10 cellular contexts compared by ENCODE assay signal in the genomic region with DNA sequence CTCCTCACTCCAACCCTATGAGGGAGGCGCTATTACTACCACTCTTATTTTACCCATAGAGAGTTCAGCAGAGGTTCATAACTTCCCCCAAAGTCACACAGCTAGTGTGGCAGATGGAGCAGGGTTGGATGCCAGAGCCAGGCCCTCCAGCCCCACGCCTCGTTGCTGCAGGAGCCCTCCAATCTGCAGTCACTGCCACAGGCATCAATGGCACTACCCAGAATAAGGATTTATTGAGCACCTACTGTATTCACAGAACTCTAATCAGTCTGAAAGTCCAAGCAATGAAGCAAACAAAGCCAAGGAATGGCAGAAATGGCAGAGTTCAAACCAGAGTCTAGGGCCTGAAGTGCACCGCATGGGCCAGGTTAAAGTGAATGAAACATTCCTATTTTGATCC.
DNase-seq lines count a peak whose midpoint lies in the region; ATAC-seq, FAIRE-seq and TF ChIP-seq lines count a peak whose summit lies in the region.
"Had no signal": no experiment of that assay in that cellular context is flagged by ENCODE, and none has a peak within 500 bp of the region (broad histone marks: within the 10 kb centered on the region; RNA-seq: fewer than 3 reads in every experiment).

No MANE protein-coding gene starts in this region.

- H3K4me2 ChIP-seq in KMS-11 (peak overlapping the region; percentile 30), astrocyte (ENCODE audit: low read length) (no peak overlapping the region)

- TF ChIP-seq POLR2A in lower leg skin (IDR thresholded peaks at IDR 0.05) = no peak

- no peak for DNase-seq in activated CD4-positive, alpha-beta T cell treated with anti-CD3 and anti-CD28 coated beads, Interleukin-2, amount 10 ng/mL, durations not matched to agents 7 days and 5 days
- DNase-seq in activated CD4-positive, alpha-beta T cell treated with anti-CD3 and anti-CD28 coated beads for 4 hours = no peak
- DNase-seq in astrocyte (ENCODE audit: low read depth) (no peak), lower leg skin (ENCODE audit: low spot score in 2 of 2) (no peak)
- no peak for DNase-seq in effector CD4-positive, alpha-beta T cell

- H3K27me3 ChIP-seq in KMS-11 (ENCODE audit: insufficient read depth, low read depth) = no peaks in the 10 kb centered on the region
- H3K27me3 ChIP-seq in astrocyte (ENCODE audit: insufficient read depth, low read length) = no peaks in the 10 kb centered on the region
- H3K27me3 ChIP-seq: pancreas had no signal

- H3K9me3 Mint-ChIP-seq in activated CD4-positive, alpha-beta T cell treated with anti-CD3 and anti-CD28 coated beads, Interleukin-2, amount 10 ng/mL, durations not matched to agents 7 days and 5 days = peaks cover 2% of the 10 kb centered on the region
- H3K9me3 Mint-ChIP-seq in astrocyte (ENCODE audit: unreplicated experiment) = peaks cover 11% of the 10 kb centered on the region
- peaks cover 12% of the 10 kb centered on the region for H3K9me3 Mint-ChIP-seq in nephron

- peaks cover 2% of the 10 kb centered on the region for H3K36me3 Mint-ChIP-seq in activated CD4-positive, alpha-beta T cell treated with anti-CD3 and anti-CD28 coated beads, Interleukin-2, amount 10 ng/mL, durations not matched to agents 7 days and 5 days (ENCODE audit: low read depth)
- H3K36me3 Mint-ChIP-seq in astrocyte (ENCODE audit: low read depth, unreplicated experiment) = no peaks in the 10 kb centered on the region
- H3K36me3 Mint-ChIP-seq in nephron (ENCODE audit: low read depth) = no peaks in the 10 kb centered on the region

- H3K27ac ChIP-seq in KMS-11 (no peak overlapping the region), astrocyte (ENCODE audit: low read depth, low read length) (no peak overlapping the region)

- no peak for ATAC-seq in HG02852 (IDR thresholded peaks at IDR 0.05; ENCODE audit: unreplicated experiment)

- H3K27ac Mint-ChIP-seq in activated CD4-positive, alpha-beta T cell treated with anti-CD3 and anti-CD28 coated beads, Interleukin-2, amount 10 ng/mL, durations not matched to agents 7 days and 5 days = no peak overlapping the region
- H3K27ac Mint-ChIP-seq in astrocyte (ENCODE audit: unreplicated experiment) (no peak overlapping the region), nephron (no peak overlapping the region)

- H3K79me2 ChIP-seq in KMS-11 (ENCODE audit: insufficient read depth, low read depth) (no peaks in the 10 kb centered on the region), astrocyte (ENCODE audit: insufficient read depth, low read length) (no peaks in the 10 kb centered on the region)

- peak overlapping the region; percentile 81 for H3K4me3 Mint-ChIP-seq in activated CD4-positive, alpha-beta T cell treated with anti-CD3 and anti-CD28 coated beads, Interleukin-2, amount 10 ng/mL, durations not matched to agents 7 days and 5 days
- peak overlapping the region; percentile 91 for H3K4me3 Mint-ChIP-seq in astrocyte (ENCODE audit: unreplicated experiment)
- H3K4me3 Mint-ChIP-seq in nephron = peak overlapping the region; percentile 64 to 98 (median 97)

- H3K36me3 ChIP-seq in KMS-11 (ENCODE audit: insufficient read depth) (no peaks in the 10 kb centered on the region), astrocyte (ENCODE audit: insufficient read depth, low read length) (no peaks in the 10 kb centered on the region)
- H3K36me3 ChIP-seq: pancreas had no signal

- FAIRE-seq in astrocyte (lab: Jason Lieb, UNC) = no peak
- FAIRE-seq: pancreas, TTC549 had no signal

- TF ChIP-seq CTCF in KMS-11 (conservative IDR thresholded peaks at IDR 0.05; ENCODE audit: low read depth, low read length) (no peak), astrocyte (IDR thresholded peaks at IDR 0.05; ENCODE audit: insufficient read depth, low read depth, low read length) (no peak), nephron (IDR thresholded peaks at IDR 0.05; ENCODE audit: unreplicated experiment in 3 of 3) (no peak), lower leg skin (IDR thresholded peaks at IDR 0.05) (no peak)

- H4K20me1 ChIP-seq in KMS-11 (ENCODE audit: insufficient read depth) (no peaks in the 10 kb centered on the region), astrocyte (ENCODE audit: insufficient read depth, low read length) (no peaks in the 10 kb centered on the region)

- H3K4me3 ChIP-seq in KMS-11 (IDR thresholded peaks at IDR 0.05; ENCODE audit: insufficient read depth, low read depth, low read length) = no peak overlapping the region
- H3K4me3 ChIP-seq in astrocyte (ENCODE audit: insufficient read depth, low read depth, low read length) = no peak overlapping the region
- H3K4me3 ChIP-seq in lower leg skin (ENCODE audit: low read depth, poor library complexity, severe bottlenecking) = no peak overlapping the region

- H3K9me3 ChIP-seq in astrocyte (ENCODE audit: insufficient read depth, low read depth, low read length) = no peaks in the 10 kb centered on the region
- H3K9me3 ChIP-seq: pancreas had no signal

- CTCF ChIA-PET in activated CD4-positive, alpha-beta T cell treated with anti-CD3 and anti-CD28 coated beads, Interleukin-2, amount 10 ng/mL, durations not matched to agents 7 days and 5 days (lab: Charles Lee) = interaction anchor here (0.7 to 3.9 kb wide), 14 partner anchors 9 to 551 kb away, joined by 3 to 28 read pairs (median 4); no protein-coding TSS in a partner anchor

- 66% methylated on average over 4 of the region's 4 CpGs for WGBS in lower leg skin, 2 donors

- intact Hi-C loops in lower leg skin (cut with DNase I; ENCODE audit: low total_unique reads) = no loop called here

- H3K4me1 ChIP-seq in KMS-11 (ENCODE audit: low read depth, poor library complexity, severe bottlenecking) (peaks cover 13% of the 10 kb centered on the region), astrocyte (ENCODE audit: insufficient read depth, low read length) (no peaks in the 10 kb centered on the region)

- peaks cover 19% of the 10 kb centered on the region for H3K4me1 Mint-ChIP-seq in activated CD4-positive, alpha-beta T cell treated with anti-CD3 and anti-CD28 coated beads, Interleukin-2, amount 10 ng/mL, durations not matched to agents 7 days and 5 days
- H3K4me1 Mint-ChIP-seq in astrocyte (ENCODE audit: low read depth, unreplicated experiment) = no peaks in the 10 kb centered on the region
- H3K4me1 Mint-ChIP-seq in nephron = peaks cover 5% of the 10 kb centered on the region

- no peak overlapping the region for H3K9ac ChIP-seq in KMS-11
- H3K9ac ChIP-seq in astrocyte (ENCODE audit: low read length) = no peak overlapping the region

- POLR2A ChIA-PET in activated CD4-positive, alpha-beta T cell treated with anti-CD3 and anti-CD28 coated beads, Interleukin-2, amount 10 ng/mL, durations not matched to agents 7 days and 5 days (lab: Charles Lee) = no interaction called here

- peak overlapping the region; percentile 98; the same call in 1 of the 2 replicates for H2AFZ ChIP-seq in KMS-11 (ENCODE audit: low read depth)
- H2AFZ ChIP-seq in astrocyte (ENCODE audit: low read depth, low read length) = no peak overlapping the region

- peaks cover 50% of the 10 kb centered on the region for H3K27me3 Mint-ChIP-seq in activated CD4-positive, alpha-beta T cell treated with anti-CD3 and anti-CD28 coated beads, Interleukin-2, amount 10 ng/mL, durations not matched to agents 7 days and 5 days
- H3K27me3 Mint-ChIP-seq in astrocyte (ENCODE audit: low read depth, unreplicated experiment) (no peaks in the 10 kb centered on the region), nephron (ENCODE audit: low read depth) (peaks cover 19% of the 10 kb centered on the region)
